ENCODE assay signal across 8 cellular contexts in genomic region chr5:62255535-62255934, GRCh38. TPM values are rescaled to one million over a fixed set of nuclear protein-coding genes. Genes with fewer than 3 reads are reported as not detected.
A peak's percentile ranks its signal among the peaks of the same experiment; 100 is the strongest.
DNase-seq lines count a peak whose midpoint lies in the region; ATAC-seq, FAIRE-seq and TF ChIP-seq lines count a peak whose summit lies in the region.
"Not testable (repeated sequence)": the region's sequence is repeated elsewhere in the genome, so short reads cannot be mapped to it uniquely, and the experiment has no call there.

No MANE protein-coding gene starts in this region.

- CTCF ChIA-PET in CD4-positive, alpha-beta T cell (lab: Charles Lee); T-cell (lab: Charles Lee); activated CD4-positive, alpha-beta T cell treated with anti-CD3 and anti-CD28 coated beads, Interleukin-2, amount 10 ng/mL, durations not matched to agents 7 days and 5 days (lab: Charles Lee): not testable (repeated sequence)

- not testable (repeated sequence) for H3K27me3 Mint-ChIP-seq in CD4-positive, alpha-beta T cell; T-cell; activated CD4-positive, alpha-beta T cell treated with anti-CD3 and anti-CD28 coated beads, Interleukin-2, amount 10 ng/mL, durations not matched to agents 7 days and 5 days; activated T-helper 17 cell treated with anti-CD3 and anti-CD28 coated beads, Interleukin-2, amount 50 U/mL, for 72 hours; activated naive CD8-positive, alpha-beta T cell; nephron (ENCODE audit: low read depth)

- not testable (repeated sequence) for H3K27me3 ChIP-seq in CD4-positive, alpha-beta T cell (ENCODE audit: control insufficient read depth, insufficient read depth, low read length); thymus (ENCODE audit: control insufficient read depth, insufficient read depth)

- peak; percentile 24 for FAIRE-seq in colon (lab: Jason Lieb, UNC)

- peak overlapping the region; percentile 92 for H3K27ac Mint-ChIP-seq in CD4-positive, alpha-beta T cell
- H3K27ac Mint-ChIP-seq in T-cell (peak overlapping the region; percentile 99 to 100), nephron (peak overlapping the region; percentile 74 to 95 (median 91))
- H3K27ac Mint-ChIP-seq in activated CD4-positive, alpha-beta T cell treated with anti-CD3 and anti-CD28 coated beads, Interleukin-2, amount 10 ng/mL, durations not matched to agents 7 days and 5 days: peak overlapping the region; percentile 98
- H3K27ac Mint-ChIP-seq in activated T-helper 17 cell treated with anti-CD3 and anti-CD28 coated beads, Interleukin-2, amount 50 U/mL, for 72 hours: peak overlapping the region; percentile 39
- peak overlapping the region; percentile 75 for H3K27ac Mint-ChIP-seq in activated naive CD8-positive, alpha-beta T cell

- TF ChIP-seq CTCF in CD4-positive, alpha-beta T cell (IDR thresholded peaks at IDR 0.05); nephron (IDR thresholded peaks at IDR 0.05; ENCODE audit: unreplicated experiment in 3 of 3): not testable (repeated sequence)

- not testable (repeated sequence) for H3K4me1 ChIP-seq in thymus (ENCODE audit: control insufficient read depth, insufficient read depth, low read length)

- 100% methylated on average over 1 of the region's 1 CpG for WGBS in thymus

- not testable (repeated sequence) for ATAC-seq in CD4-positive, alpha-beta T cell (ENCODE audit: poor library complexity); T-cell (replicated peaks in 1 of 4); activated T-helper 17 cell treated with anti-CD3 and anti-CD28 coated beads, Interleukin-2, amount 50 U/mL, for 72 hours (replicated peaks)

- H3K9me3 Mint-ChIP-seq in CD4-positive, alpha-beta T cell; T-cell; activated naive CD8-positive, alpha-beta T cell (ENCODE audit: low read depth); nephron: not testable (repeated sequence)
- H3K9me3 Mint-ChIP-seq in activated CD4-positive, alpha-beta T cell treated with anti-CD3 and anti-CD28 coated beads, Interleukin-2, amount 10 ng/mL, durations not matched to agents 7 days and 5 days: peaks cover 25% of the 10 kb centered on the region
- peaks cover 31% of the 10 kb centered on the region for H3K9me3 Mint-ChIP-seq in activated T-helper 17 cell treated with anti-CD3 and anti-CD28 coated beads, Interleukin-2, amount 50 U/mL, for 72 hours

- intact Hi-C loops in CD4-positive, alpha-beta T cell (cut with DNase I, micrococcal nuclease): not testable (repeated sequence)

- H3K4me3 Mint-ChIP-seq in CD4-positive, alpha-beta T cell; activated CD4-positive, alpha-beta T cell treated with anti-CD3 and anti-CD28 coated beads, Interleukin-2, amount 10 ng/mL, durations not matched to agents 7 days and 5 days; activated naive CD8-positive, alpha-beta T cell; nephron: not testable (repeated sequence)
- peak overlapping the region in 1 of 3 donors; percentile 79 for H3K4me3 Mint-ChIP-seq in T-cell
- H3K4me3 Mint-ChIP-seq in activated T-helper 17 cell treated with anti-CD3 and anti-CD28 coated beads, Interleukin-2, amount 50 U/mL, for 72 hours: peak overlapping the region; percentile 73

- not testable (repeated sequence) for H3K4me3 ChIP-seq in thymus (ENCODE audit: low read length)

- not testable (repeated sequence) for H3K9me3 ChIP-seq in CD4-positive, alpha-beta T cell (ENCODE audit: control insufficient read depth, low read length); thymus (ENCODE audit: control insufficient read depth)

- H3K36me3 Mint-ChIP-seq in CD4-positive, alpha-beta T cell (ENCODE audit: low read depth); T-cell; activated T-helper 17 cell treated with anti-CD3 and anti-CD28 coated beads, Interleukin-2, amount 50 U/mL, for 72 hours (ENCODE audit: low read depth); nephron (ENCODE audit: low read depth): not testable (repeated sequence)
- H3K36me3 Mint-ChIP-seq in activated CD4-positive, alpha-beta T cell treated with anti-CD3 and anti-CD28 coated beads, Interleukin-2, amount 10 ng/mL, durations not matched to agents 7 days and 5 days (ENCODE audit: low read depth): peaks cover 30% of the 10 kb centered on the region
- H3K36me3 Mint-ChIP-seq in activated naive CD8-positive, alpha-beta T cell: peaks cover 12% of the 10 kb centered on the region

- POLR2A ChIA-PET in CD4-positive, alpha-beta T cell (lab: Charles Lee): interaction anchor here (0.6 to 2.2 kb wide), 3 partner anchors 9 to 52 kb away, joined by 3 to 12 read pairs (median 4); partner anchors contain the start of gene KIF2A
- POLR2A ChIA-PET in T-cell (lab: Charles Lee): interaction anchor here in 1 of 2 donors (0.7 kb wide), 1 partner anchor 32 kb away, joined by 4 read pairs; no protein-coding TSS in a partner anchor
- POLR2A ChIA-PET in activated CD4-positive, alpha-beta T cell treated with anti-CD3 and anti-CD28 coated beads, Interleukin-2, amount 10 ng/mL, durations not matched to agents 7 days and 5 days (lab: Charles Lee): not testable (repeated sequence)

- peak overlapping the region; percentile 66 for H3K27ac ChIP-seq in CD4-positive, alpha-beta T cell (ENCODE audit: low read depth, low read length)
- peak overlapping the region; percentile 77 for H3K27ac ChIP-seq in thymus (ENCODE audit: low read depth)

- H3K4me1 Mint-ChIP-seq in CD4-positive, alpha-beta T cell (ENCODE audit: low read depth): peaks cover 78% of the 10 kb centered on the region
- H3K4me1 Mint-ChIP-seq in T-cell (peaks cover 56 to 66% (median 63%) of the 10 kb centered on the region in 3 donors), nephron (peaks cover 47% of the 10 kb centered on the region)
- H3K4me1 Mint-ChIP-seq in activated CD4-positive, alpha-beta T cell treated with anti-CD3 and anti-CD28 coated beads, Interleukin-2, amount 10 ng/mL, durations not matched to agents 7 days and 5 days: peaks cover 50% of the 10 kb centered on the region
- peaks cover 57% of the 10 kb centered on the region for H3K4me1 Mint-ChIP-seq in activated T-helper 17 cell treated with anti-CD3 and anti-CD28 coated beads, Interleukin-2, amount 50 U/mL, for 72 hours
- H3K4me1 Mint-ChIP-seq in activated naive CD8-positive, alpha-beta T cell (ENCODE audit: low read depth): peaks cover 68% of the 10 kb centered on the region

- H3K36me3 ChIP-seq in thymus (ENCODE audit: control insufficient read depth, insufficient read depth): not testable (repeated sequence)

- not testable (repeated sequence) for DNase-seq in CD4-positive, alpha-beta T cell; T-cell; activated CD4-positive, alpha-beta T cell treated with anti-CD3 and anti-CD28 coated beads, Interleukin-2, amount 10 ng/mL, durations not matched to agents 7 days and 5 days

RNA-seq across cellular contexts. Expression of gene KIF2A, which starts 50.5 kb away (rescaled TPM):
- 10 to 100 TPM; 78.4 to 81.8 TPM for total RNA-seq in CD4-positive, alpha-beta T cell
- total RNA-seq in T-cell: 100 to 1,000 TPM in 4 of 5 donors, 10 to 100 TPM in 1; 99.8 to 122 (median 107) TPM
- total RNA-seq in activated CD4-positive, alpha-beta T cell treated with anti-CD3 and anti-CD28 coated beads, Interleukin-2, amount 10 ng/mL, durations not matched to agents 7 days and 5 days: 100 to 1,000 TPM; 151 to 204 TPM
- total RNA-seq in activated T-helper 17 cell treated with anti-CD3 and anti-CD28 coated beads, Interleukin-2, amount 50 U/mL, for 72 hours: 100 to 1,000 TPM; 243 to 283 TPM
- 14.7 TPM for polyA plus RNA-seq in thymus

Comparison
In these comparisons a context has a peak if more than half of its experiments do, and no peak if none do; other contexts are left out.
1. H3K27ac Mint-ChIP-seq: peak in every context shown above with its lines; median percentile 100 in T-cell; 98 in activated CD4-positive, alpha-beta T cell treated with anti-CD3 and anti-CD28 coated beads, Interleukin-2, amount 10 ng/mL, durations not matched to agents 7 days and 5 days; 92 in CD4-positive, alpha-beta T cell; 91 in nephron; 75 in activated naive CD8-positive, alpha-beta T cell; 39 in activated T-helper 17 cell treated with anti-CD3 and anti-CD28 coated beads, Interleukin-2, amount 50 U/mL, for 72 hours.